ENCODE assay signal across 17 cellular contexts in genomic region chrX:10034740-10035260, GRCh38.
DNase-seq lines count a peak whose midpoint lies in the region; ATAC-seq, FAIRE-seq and TF ChIP-seq lines count a peak whose summit lies in the region.
"Had no signal": no experiment of that assay in that cellular context is flagged by ENCODE, and none has a peak within 500 bp of the region (broad histone marks: within the 10 kb centered on the region; RNA-seq: fewer than 3 reads in every experiment).

No MANE protein-coding gene starts in this region.

- WGBS in psoas muscle, 3 donors = 72 to 87% (median 76%) methylated on average over 8 of the region's 8 CpGs

- no peak overlapping the region for H3K4me3 ChIP-seq in astrocyte (ENCODE audit: insufficient read depth, low read depth, low read length)
- no peak overlapping the region for H3K4me3 ChIP-seq in psoas muscle
- no peak overlapping the region for H3K4me3 ChIP-seq in osteoblast (ENCODE audit: insufficient read depth, low read length)
- H3K4me3 ChIP-seq: BLaER1, GM23338 had no signal

- H3K4me3 Mint-ChIP-seq in astrocyte (ENCODE audit: unreplicated experiment) = no peak overlapping the region
- H3K4me3 Mint-ChIP-seq: CD8-positive, alpha-beta memory T cell; GM23338 had no signal

- H3K4me2 ChIP-seq in astrocyte (ENCODE audit: low read length) = no peak overlapping the region
- no peak overlapping the region for H3K4me2 ChIP-seq in osteoblast (ENCODE audit: insufficient read depth, low read length)
- H3K4me2 ChIP-seq: BLaER1, GM23338 had no signal

- no peaks in the 10 kb centered on the region for H3K9me3 Mint-ChIP-seq in astrocyte (ENCODE audit: unreplicated experiment)
- H3K9me3 Mint-ChIP-seq: CD8-positive, alpha-beta memory T cell; GM23338 had no signal

- H3K27ac Mint-ChIP-seq in astrocyte (ENCODE audit: unreplicated experiment) = no peak overlapping the region
- H3K27ac Mint-ChIP-seq: CD8-positive, alpha-beta memory T cell; GM23338 had no signal

- H3K4me1 Mint-ChIP-seq in astrocyte (ENCODE audit: low read depth, unreplicated experiment) = peaks cover 9% of the 10 kb centered on the region

- H3K4me1 ChIP-seq in astrocyte (ENCODE audit: insufficient read depth, low read length) = peaks cover 9% of the 10 kb centered on the region
- H3K4me1 ChIP-seq in psoas muscle = no peaks in the 10 kb centered on the region
- peaks cover 3% of the 10 kb centered on the region for H3K4me1 ChIP-seq in osteoblast (ENCODE audit: insufficient read depth, low read length)

- peaks cover 23% of the 10 kb centered on the region for H3K79me2 ChIP-seq in astrocyte (ENCODE audit: insufficient read depth, low read length)
- H3K79me2 ChIP-seq in osteoblast (ENCODE audit: insufficient read depth, low read length) = peaks cover 41% of the 10 kb centered on the region

- H4K20me1 ChIP-seq in astrocyte (ENCODE audit: insufficient read depth, low read length) (peaks cover 10% of the 10 kb centered on the region), osteoblast (ENCODE audit: insufficient read depth, low read length) (peaks cover 10% of the 10 kb centered on the region)

- no peak overlapping the region for H3K27ac ChIP-seq in astrocyte (ENCODE audit: low read depth, low read length)
- no peak overlapping the region for H3K27ac ChIP-seq in psoas muscle
- H3K27ac ChIP-seq in osteoblast (ENCODE audit: low read depth, low read length) = no peak overlapping the region
- H3K27ac ChIP-seq: 22Rv1, BLaER1 had no signal

- H3K27me3 ChIP-seq in astrocyte (ENCODE audit: insufficient read depth, low read length) = no peaks in the 10 kb centered on the region
- H3K27me3 ChIP-seq in psoas muscle (ENCODE audit: insufficient read depth in 3 of 3, low read length in 2 of 3) = no peaks in the 10 kb centered on the region
- no peaks in the 10 kb centered on the region for H3K27me3 ChIP-seq in osteoblast (ENCODE audit: insufficient read depth, low read length)
- H3K27me3 ChIP-seq: BLaER1 had no signal

- peak; percentile 33 to 57 (median 52) for ATAC-seq in psoas muscle
- no peak for ATAC-seq in GM18909 (IDR thresholded peaks at IDR 0.05; ENCODE audit: poor library complexity, unreplicated experiment)
- ATAC-seq: GM23338 had no signal

- peak; percentile 32 for FAIRE-seq in astrocyte (lab: Jason Lieb, UNC)

- H3K9me3 ChIP-seq in astrocyte (ENCODE audit: insufficient read depth, low read depth, low read length) = no peaks in the 10 kb centered on the region
- no peaks in the 10 kb centered on the region for H3K9me3 ChIP-seq in psoas muscle
- H3K9me3 ChIP-seq in osteoblast (ENCODE audit: low read depth, low read length) = no peaks in the 10 kb centered on the region
- H3K9me3 ChIP-seq: BLaER1, Caco-2 had no signal

- H2AFZ ChIP-seq in astrocyte (ENCODE audit: low read depth, low read length) (no peak overlapping the region), osteoblast (ENCODE audit: low read length) (no peak overlapping the region)
- H2AFZ ChIP-seq: GM23338 had no signal

- H3K27me3 Mint-ChIP-seq in astrocyte (ENCODE audit: low read depth, unreplicated experiment) = no peaks in the 10 kb centered on the region
- H3K27me3 Mint-ChIP-seq: CD8-positive, alpha-beta memory T cell had no signal

- H3K36me3 ChIP-seq in astrocyte (ENCODE audit: insufficient read depth, low read length) (no peaks in the 10 kb centered on the region), psoas muscle (ENCODE audit: insufficient read depth in 1 of 2, low read depth in 1 of 2) (no peaks in the 10 kb centered on the region), osteoblast (ENCODE audit: insufficient read depth, low read length) (no peaks in the 10 kb centered on the region)
- H3K36me3 ChIP-seq: BLaER1 had no signal

- DNase-seq in NCI-H2107 treated with DMSO at 0.1 percent for 48 hours (lab: John Stamatoyannopoulos, UW; ENCODE audit: unreplicated experiment) = peak; percentile 82
- DNase-seq in NCI-H2107 (lab: John Stamatoyannopoulos, UW) = no peak
- DNase-seq in astrocyte (ENCODE audit: low read depth) = no peak
- no peak for DNase-seq in psoas muscle
- no peak for DNase-seq in osteoblast (ENCODE audit: insufficient read length, low spot score, missing footprints)
- no peak for DNase-seq in HT-29 (ENCODE audit: low spot score)
- DNase-seq: AML-193; Caco-2; CD8-positive, alpha-beta memory T cell; DND-41; GDM1; H7; IMR-90 had no signal

- intact Hi-C loops in psoas muscle (cut with DNase I) = no loop called here

- no peak overlapping the region for H3K9ac ChIP-seq in astrocyte (ENCODE audit: low read length)
- H3K9ac ChIP-seq: BLaER1 had no signal

- TF ChIP-seq CTCF in astrocyte (IDR thresholded peaks at IDR 0.05; ENCODE audit: insufficient read depth, low read depth, low read length) (no peak), psoas muscle (IDR thresholded peaks at IDR 0.05) (no peak), osteoblast (IDR thresholded peaks at IDR 0.05; ENCODE audit: extremely low read depth, low read depth, low read length) (no peak)

- H3K36me3 Mint-ChIP-seq in astrocyte (ENCODE audit: low read depth, unreplicated experiment) = peaks cover 2% of the 10 kb centered on the region
